ENCODE assay signal across 8 cellular contexts in the genomic region with DNA sequence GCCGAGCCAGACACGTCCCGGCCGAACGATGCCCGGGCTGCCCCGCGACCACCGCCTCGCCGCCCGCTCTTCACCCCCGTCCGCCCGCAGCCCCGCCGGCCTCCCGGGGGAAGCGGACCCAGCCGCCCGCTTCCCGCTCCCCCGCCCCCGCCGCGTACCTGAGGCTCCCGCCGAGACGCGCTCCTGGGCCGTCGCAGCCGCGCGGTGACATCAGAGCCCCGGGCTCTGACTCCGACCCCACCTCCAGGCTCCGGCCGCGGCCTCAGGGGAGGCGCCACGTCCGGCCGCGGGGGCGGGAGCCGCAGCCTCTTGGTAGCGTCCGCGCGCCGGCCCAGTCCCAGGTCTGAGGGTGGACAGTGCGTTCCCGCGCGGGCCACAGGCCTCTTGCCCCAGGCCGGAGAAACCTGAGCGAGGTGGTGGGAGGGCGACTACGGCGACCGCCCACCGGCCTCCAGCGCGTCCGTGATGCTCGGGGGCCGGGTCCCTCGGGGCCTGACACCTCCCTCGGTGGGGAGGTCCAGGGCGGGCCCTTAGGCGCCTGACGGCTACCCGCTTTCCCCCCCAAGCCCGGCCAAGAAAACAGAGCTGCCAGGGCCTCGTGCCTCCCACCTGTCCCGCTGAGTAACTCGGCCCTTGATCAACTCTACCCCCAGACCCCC. TPM values are rescaled to one million over a fixed set of nuclear protein-coding genes. Genes with fewer than 3 reads are reported as not detected.
A peak's percentile ranks its signal among the peaks of the same experiment; 100 is the strongest.
DNase-seq lines count a peak whose midpoint lies in the region; ATAC-seq and TF ChIP-seq lines count a peak whose summit lies in the region.

A gene with protein sequence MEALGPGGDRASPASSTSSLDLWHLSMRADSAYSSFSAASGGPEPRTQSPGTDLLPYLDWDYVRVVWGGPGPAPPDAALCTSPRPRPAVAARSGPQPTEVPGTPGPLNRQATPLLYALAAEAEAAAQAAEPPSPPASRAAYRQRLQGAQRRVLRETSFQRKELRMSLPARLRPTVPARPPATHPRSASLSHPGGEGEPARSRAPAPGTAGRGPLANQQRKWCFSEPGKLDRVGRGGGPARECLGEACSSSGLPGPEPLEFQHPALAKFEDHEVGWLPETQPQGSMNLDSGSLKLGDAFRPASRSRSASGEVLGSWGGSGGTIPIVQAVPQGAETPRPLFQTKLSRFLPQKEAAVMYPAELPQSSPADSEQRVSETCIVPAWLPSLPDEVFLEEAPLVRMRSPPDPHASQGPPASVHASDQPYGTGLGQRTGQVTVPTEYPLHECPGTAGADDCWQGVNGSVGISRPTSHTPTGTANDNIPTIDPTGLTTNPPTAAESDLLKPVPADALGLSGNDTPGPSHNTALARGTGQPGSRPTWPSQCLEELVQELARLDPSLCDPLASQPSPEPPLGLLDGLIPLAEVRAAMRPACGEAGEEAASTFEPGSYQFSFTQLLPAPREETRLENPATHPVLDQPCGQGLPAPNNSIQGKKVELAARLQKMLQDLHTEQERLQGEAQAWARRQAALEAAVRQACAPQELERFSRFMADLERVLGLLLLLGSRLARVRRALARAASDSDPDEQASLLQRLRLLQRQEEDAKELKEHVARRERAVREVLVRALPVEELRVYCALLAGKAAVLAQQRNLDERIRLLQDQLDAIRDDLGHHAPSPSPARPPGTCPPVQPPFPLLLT (minus strand): TSS at position 212 of the 659 bp plus-strand sequence. CDS start 4,507 bp downstream, outside the sequence.

- peak within 1 kb of the TSS; percentile 52 for H2BK15ac ChIP-seq in mesenchymal stem cell (ENCODE audit: low read depth, poor library complexity, severe bottlenecking)

- peaks cover 29% of the 10 kb centered on the region for H3K27me3 ChIP-seq in effector memory CD4-positive, alpha-beta T cell (replicated peaks; ENCODE audit: control insufficient read depth, insufficient read depth, low read length, poor library complexity, severe bottlenecking)
- H3K27me3 ChIP-seq in mesenchymal stem cell (ENCODE audit: control insufficient read depth in 1 of 2, insufficient read depth in 1 of 2, low read length in 2 of 2) = no peaks in the 10 kb centered on the region
- no peaks in the 10 kb centered on the region for H3K27me3 ChIP-seq in upper lobe of right lung

- H3K4ac ChIP-seq in mesenchymal stem cell (ENCODE audit: low read depth in 1 of 2, low read length in 2 of 2) = peak within 1 kb of the TSS; percentile 51 to 64

- DNase-seq in SK-N-MC (ENCODE audit: low read depth, low spot score) (no peak), mesenchymal stem cell (peak; percentile 50), upper lobe of right lung (peak; percentile 92), SKM-1 (lab: John Stamatoyannopoulos, UW; ENCODE audit: unreplicated experiment) (no peak)
- DNase-seq in effector memory CD4-positive, alpha-beta T cell = no peak

- no peak for TF ChIP-seq CTCF in upper lobe of right lung (IDR thresholded peaks at IDR 0.05)

- H3K36me3 ChIP-seq in ES-I3 (ENCODE audit: insufficient read depth, low read length) (no peaks in the 10 kb centered on the region), SK-N-MC (ENCODE audit: insufficient read depth, low read length) (no peaks in the 10 kb centered on the region), mesenchymal stem cell (ENCODE audit: control insufficient read depth in 1 of 2, insufficient read depth in 2 of 2, low read depth in 1 of 2, low read length in 2 of 2) (peaks cover 0 to 7% of the 10 kb centered on the region in 2 experiments), upper lobe of right lung (no peaks in the 10 kb centered on the region)
- no peaks in the 10 kb centered on the region for H3K36me3 ChIP-seq in effector memory CD4-positive, alpha-beta T cell (ENCODE audit: control insufficient read depth, insufficient read depth, low read length)

- peak within 1 kb of the TSS in 1 of 2 experiments; percentile 81 for H2BK12ac ChIP-seq in mesenchymal stem cell (ENCODE audit: low read length in 2 of 2)

- H3K9me3 ChIP-seq in ES-I3 (ENCODE audit: control insufficient read depth, insufficient read depth, low read length) (no peaks in the 10 kb centered on the region), SK-N-MC (ENCODE audit: low read depth, low read length) (no peaks in the 10 kb centered on the region), mesenchymal stem cell (ENCODE audit: control insufficient read depth, low read length) (no peaks in the 10 kb centered on the region), upper lobe of right lung (no peaks in the 10 kb centered on the region)
- H3K9me3 ChIP-seq in effector memory CD4-positive, alpha-beta T cell (ENCODE audit: control insufficient read depth, low read length) = no peaks in the 10 kb centered on the region

- peaks cover 7% of the 10 kb centered on the region for H3K79me1 ChIP-seq in mesenchymal stem cell (replicated peaks; ENCODE audit: low read length, poor library complexity, severe bottlenecking)

- peak within 1 kb of the TSS; percentile 61 for H2BK120ac ChIP-seq in mesenchymal stem cell (ENCODE audit: low read depth, low read length)

- H2AK5ac ChIP-seq in mesenchymal stem cell (ENCODE audit: low read length, severe bottlenecking) = no peak within 1 kb of the TSS

- H3K27ac ChIP-seq in SK-N-MC (no peak within 1 kb of the TSS), mesenchymal stem cell (ENCODE audit: low read length, poor library complexity, severe bottlenecking) (no peak within 1 kb of the TSS), upper lobe of right lung (peak within 1 kb of the TSS; percentile 91)
- no peak within 1 kb of the TSS for H3K27ac ChIP-seq in effector memory CD4-positive, alpha-beta T cell (ENCODE audit: insufficient read depth, low read length, poor library complexity, severe bottlenecking)

- H3K4me2 ChIP-seq in mesenchymal stem cell (ENCODE audit: low read length, poor library complexity, severe bottlenecking) = peak within 1 kb of the TSS; percentile 80

- peak within 1 kb of the TSS; percentile 80 for H2AFZ ChIP-seq in mesenchymal stem cell (ENCODE audit: low read depth, low read length)

- H3K9ac ChIP-seq in ES-I3 (ENCODE audit: low read depth, low read length) (peak within 1 kb of the TSS; percentile 86), SK-N-MC (ENCODE audit: insufficient read length) (peak within 1 kb of the TSS; percentile 69), mesenchymal stem cell (ENCODE audit: low read length) (peak within 1 kb of the TSS; percentile 84)

- H3K23ac ChIP-seq in mesenchymal stem cell (ENCODE audit: low read length in 2 of 2) = peak within 1 kb of the TSS in 1 of 2 experiments; percentile 74

- intact Hi-C loops in upper lobe of right lung (cut with DNase I) = no loop called here

- H4K91ac ChIP-seq in mesenchymal stem cell (ENCODE audit: low read length) = peak within 1 kb of the TSS; percentile 59

- H3K4me1 ChIP-seq in ES-I3 (ENCODE audit: insufficient read depth, low read length) (peaks cover 7% of the 10 kb centered on the region; the same call in 1 of the 2 replicates), mesenchymal stem cell (ENCODE audit: control insufficient read depth, insufficient read depth, low read depth, low read length) (peaks cover 13% of the 10 kb centered on the region), upper lobe of right lung (peaks cover 29% of the 10 kb centered on the region)
- peaks cover 8% of the 10 kb centered on the region for H3K4me1 ChIP-seq in effector memory CD4-positive, alpha-beta T cell (ENCODE audit: control insufficient read depth, insufficient read depth, low read length, poor library complexity, severe bottlenecking)

- WGBS in mesenchymal stem cell = 4% methylated on average over 67 of the region's 78 CpGs

- H3K18ac ChIP-seq in mesenchymal stem cell (ENCODE audit: low read depth in 1 of 2, low read length in 2 of 2) = peak within 1 kb of the TSS; percentile 76 to 81

- H3K4me3 ChIP-seq in SK-N-MC = peak within 1 kb of the TSS; percentile 85
- H3K4me3 ChIP-seq in effector memory CD4-positive, alpha-beta T cell (ENCODE audit: insufficient read depth, low read depth, low read length, poor library complexity, severe bottlenecking) = peak within 1 kb of the TSS; percentile 53
- H3K4me3 ChIP-seq in mesenchymal stem cell (ENCODE audit: insufficient read depth in 1 of 2, low read depth in 1 of 2, low read length in 2 of 2) = peak within 1 kb of the TSS; percentile 78 to 81
- peak within 1 kb of the TSS; percentile 73 for H3K4me3 ChIP-seq in upper lobe of right lung

- H2BK5ac ChIP-seq in mesenchymal stem cell (ENCODE audit: low read depth, low read length, poor library complexity, severe bottlenecking) = no peak within 1 kb of the TSS

- H4K8ac ChIP-seq in mesenchymal stem cell (ENCODE audit: low read length) = peak within 1 kb of the TSS; percentile 82

- ATAC-seq in GM19397 (IDR thresholded peaks at IDR 0.05; ENCODE audit: unreplicated experiment) = peak; percentile 72
- ATAC-seq in HG03432 (IDR thresholded peaks at IDR 0.05; ENCODE audit: unreplicated experiment) = peak; percentile 82
- ATAC-seq in upper lobe of right lung = peak; percentile 90

- peak within 1 kb of the TSS in 1 of 2 experiments; percentile 73 for H3K14ac ChIP-seq in mesenchymal stem cell (ENCODE audit: low read length in 2 of 2)

RNA-seq across cellular contexts. Expression of the gene that starts here (rescaled TPM):
- polyA plus RNA-seq in mesenchymal stem cell (2013, experiment 1 of 2) = 8.7 TPM
- polyA plus RNA-seq in mesenchymal stem cell (2013, experiment 2 of 2) = 10.3 TPM
- 24.2 TPM for total RNA-seq in upper lobe of right lung

Comparison
In these comparisons a context has a peak if more than half of its experiments do, and no peak if none do; other contexts are left out.
1. DNase-seq: peak in mesenchymal stem cell (single experiment) and upper lobe of right lung (single experiment); none in SK-N-MC (single experiment), effector memory CD4-positive, alpha-beta T cell (0 of 3) and SKM-1 (single experiment).
2. Peak in every context shown above with its lines, with median percentiles within 50 percentile points of each other: H3K9ac ChIP-seq, ATAC-seq and H3K4me3 ChIP-seq.